ENCODE assay signal across 9 cellular contexts in the genomic region with DNA sequence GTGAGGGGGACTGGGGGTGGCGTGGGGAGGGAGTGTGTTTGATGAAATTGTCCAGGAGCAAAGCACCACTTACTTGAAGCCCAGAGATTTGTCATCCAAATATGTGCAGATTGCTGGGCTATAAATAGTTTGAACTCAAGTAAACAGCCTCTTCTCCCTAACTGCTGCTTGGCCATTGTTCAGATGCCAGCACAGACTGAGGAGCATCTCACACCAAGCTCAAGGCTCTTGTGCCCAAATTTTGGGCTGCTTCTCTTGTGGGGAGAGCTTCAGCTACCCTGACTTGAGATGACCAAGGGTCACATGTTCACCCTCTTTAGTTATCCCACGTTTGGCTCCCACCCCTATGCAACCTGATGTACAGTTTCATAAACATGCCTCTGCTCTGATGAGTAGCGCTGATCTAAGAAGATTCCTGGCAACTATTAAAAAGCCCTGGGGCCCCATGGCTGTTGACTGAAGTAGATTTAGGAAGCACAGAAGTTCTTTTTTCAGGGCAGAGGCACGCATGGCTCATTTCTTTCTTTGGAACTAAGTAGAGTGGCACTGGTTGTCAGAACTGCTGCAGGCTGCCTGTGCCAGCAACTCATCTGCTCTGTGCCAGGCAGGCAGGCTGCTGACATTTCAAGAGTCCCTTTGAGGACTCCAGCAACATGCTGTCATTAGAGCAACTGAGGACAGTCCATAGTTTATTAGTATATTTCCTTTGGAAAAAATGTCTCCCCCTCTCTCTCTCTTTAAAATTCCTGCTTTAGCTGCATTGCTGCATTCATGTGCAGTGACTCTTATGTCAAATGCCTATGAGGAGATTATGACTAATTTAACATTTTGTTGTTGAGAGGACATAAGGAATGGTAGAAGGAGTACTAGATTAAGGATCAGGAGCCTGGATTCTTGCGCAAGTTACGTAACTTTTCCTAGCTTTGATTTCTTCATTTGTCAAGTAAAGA. TPM values are rescaled to one million over a fixed set of nuclear protein-coding genes. Genes with fewer than 3 reads are reported as not detected.
DNase-seq lines count a peak whose midpoint lies in the region; ATAC-seq and TF ChIP-seq lines count a peak whose summit lies in the region.
"Had no signal": no experiment of that assay in that cellular context is flagged by ENCODE, and none has a peak within 500 bp of the region (broad histone marks: within the 10 kb centered on the region; RNA-seq: fewer than 3 reads in every experiment).

No MANE protein-coding gene starts in this region.

- no peaks in the 10 kb centered on the region for H3K27me3 Mint-ChIP-seq in WTC11 (ENCODE audit: low read depth)
- H3K27me3 Mint-ChIP-seq in Calu3 (ENCODE audit: unreplicated experiment) = no peaks in the 10 kb centered on the region
- H3K27me3 Mint-ChIP-seq in activated naive CD4-positive, alpha-beta T cell treated with anti-CD3 and anti-CD28 coated beads for 36 hours (ENCODE audit: low read depth) = no peaks in the 10 kb centered on the region
- H3K27me3 Mint-ChIP-seq: central memory CD8-positive, alpha-beta T cell had no signal

- TF ChIP-seq CTCF in WTC11 (IDR thresholded peaks at IDR 0.05) (no peak), Calu3 (IDR thresholded peaks at IDR 0.05; ENCODE audit: unreplicated experiment) (no peak)

- H3K9me3 Mint-ChIP-seq in WTC11 (no peaks in the 10 kb centered on the region), Calu3 (ENCODE audit: low read depth, unreplicated experiment) (no peaks in the 10 kb centered on the region)
- H3K9me3 Mint-ChIP-seq in activated naive CD4-positive, alpha-beta T cell treated with anti-CD3 and anti-CD28 coated beads for 36 hours = no peaks in the 10 kb centered on the region
- H3K9me3 Mint-ChIP-seq: central memory CD8-positive, alpha-beta T cell had no signal

- peak overlapping the region; percentile 42; the same call in 1 of the 2 replicates for H3K27ac Mint-ChIP-seq in WTC11
- no peak overlapping the region for H3K27ac Mint-ChIP-seq in Calu3 (ENCODE audit: unreplicated experiment)
- H3K27ac Mint-ChIP-seq in activated naive CD4-positive, alpha-beta T cell treated with anti-CD3 and anti-CD28 coated beads for 36 hours = no peak overlapping the region

- H3K4me3 ChIP-seq in skeletal muscle cell (ENCODE audit: low read depth, low read length) = peak overlapping the region; percentile 6

- POLR2A ChIA-PET in WTC11 (lab: Charles Lee) = no interaction called here

- H3K4me3 Mint-ChIP-seq in WTC11 (no peak overlapping the region), Calu3 (ENCODE audit: low read depth, unreplicated experiment) (no peak overlapping the region)
- no peak overlapping the region for H3K4me3 Mint-ChIP-seq in activated naive CD4-positive, alpha-beta T cell treated with anti-CD3 and anti-CD28 coated beads for 36 hours
- H3K4me3 Mint-ChIP-seq: central memory CD8-positive, alpha-beta T cell had no signal

- no TSS peak for BruUV-seq in Calu3 (replicated peaks; lab: Mats Ljungman, UMichigan)

- no peaks in the 10 kb centered on the region for H3K4me1 Mint-ChIP-seq in WTC11
- H3K4me1 Mint-ChIP-seq in Calu3 (ENCODE audit: low read depth, unreplicated experiment) = peaks cover 11% of the 10 kb centered on the region
- peaks cover 17% of the 10 kb centered on the region for H3K4me1 Mint-ChIP-seq in activated naive CD4-positive, alpha-beta T cell treated with anti-CD3 and anti-CD28 coated beads for 36 hours (ENCODE audit: low read depth)

- peak; percentile 14 for DNase-seq in ELF-1 (ENCODE audit: low read depth, low spot score)
- no peak for DNase-seq in WTC11 (ENCODE audit: low spot score)
- peak; percentile 56 for DNase-seq in left cardiac atrium
- DNase-seq in skeletal muscle cell (ENCODE audit: low read depth) = peak; percentile 73
- no peak for DNase-seq in Calu3
- no peak for DNase-seq in NCI-H524 (lab: John Stamatoyannopoulos, UW)
- DNase-seq in stimulated activated naive CD4-positive, alpha-beta T cell treated with Interleukin-2 at 50 U/mL for 16 hours (lab: John Stamatoyannopoulos, UW) = no peak
- no peak for DNase-seq in activated naive CD4-positive, alpha-beta T cell treated with anti-CD3 and anti-CD28 coated beads for 36 hours

- CTCF ChIA-PET in WTC11 (lab: Charles Lee) (interaction anchor here (1.3 kb wide), 1 partner anchor 10 kb away, joined by 3 read pairs; no protein-coding TSS in a partner anchor), Calu3 (lab: Charles Lee) (no interaction called here)
- CTCF ChIA-PET in activated naive CD4-positive, alpha-beta T cell treated with anti-CD3 and anti-CD28 coated beads for 36 hours (lab: Charles Lee) = interaction anchor here (1.2 kb wide), 1 partner anchor 63 kb away, joined by 3 read pairs; no protein-coding TSS in a partner anchor

- H3K36me3 Mint-ChIP-seq in WTC11 (no peaks in the 10 kb centered on the region), Calu3 (ENCODE audit: insufficient read depth, unreplicated experiment) (no peaks in the 10 kb centered on the region)
- H3K36me3 Mint-ChIP-seq in activated naive CD4-positive, alpha-beta T cell treated with anti-CD3 and anti-CD28 coated beads for 36 hours (ENCODE audit: low read depth) = no peaks in the 10 kb centered on the region

- ATAC-seq in WTC11 (no peak), left cardiac atrium (peak; percentile 87 to 93)

- intact Hi-C loops in left cardiac atrium (cut with DNase I) (loop anchor here in 1 of 2 donors (5.0 kb wide), 1 partner anchor 34 kb away; no protein-coding TSS in a partner anchor), Calu3 (cut with micrococcal nuclease; ENCODE audit: unreplicated experiment) (no loop called here)
- intact Hi-C loops in activated naive CD4-positive, alpha-beta T cell treated with anti-CD3 and anti-CD28 coated beads for 36 hours (cut with micrococcal nuclease) = no loop called here

TF ChIP-seq in WTC11, 78 proteins besides CTCF, POLR2A, EP300 and RAD21:
- no peak for TF ChIP-seq ELF4 (CRISPR knock-in tag; IDR thresholded peaks at IDR 0.05; ENCODE audit: low read depth)

RNA-seq across cellular contexts. Expression of a gene that starts 9.6 kb away (rescaled TPM):
- total RNA-seq in WTC11 (2021) = 22.7 to 28.1 TPM (median 24.4 TPM) in 3 replicates
- total RNA-seq in left cardiac atrium = 100 to 1,000 TPM; 159 to 182 TPM
- total RNA-seq in Calu3 (2022) = 6.6 and 7.5 TPM in 2 replicates
- 1 to 10 TPM; 4.6 to 4.7 TPM for total RNA-seq in activated naive CD4-positive, alpha-beta T cell treated with anti-CD3 and anti-CD28 coated beads for 36 hours

RNA-seq across cellular contexts. Expression of a gene that starts 51.0 kb away (rescaled TPM):
- total RNA-seq in WTC11 (2021) = 38.2 to 41.3 TPM (median 38.6 TPM) in 3 replicates
- total RNA-seq in left cardiac atrium = 10 to 100 TPM; 83.9 to 92.8 TPM
- 159 and 173 TPM in 2 replicates for total RNA-seq in Calu3 (2022)
- 10 to 100 TPM; 48.7 to 50.2 TPM for total RNA-seq in activated naive CD4-positive, alpha-beta T cell treated with anti-CD3 and anti-CD28 coated beads for 36 hours

Comparison
In these comparisons a context has a peak if more than half of its experiments do, and no peak if none do; other contexts are left out.
1. DNase-seq: peak in ELF-1 (single experiment), left cardiac atrium (single experiment) and skeletal muscle cell (single experiment); none in WTC11 (single experiment), Calu3 (single experiment), NCI-H524 (0 of 2), stimulated activated naive CD4-positive, alpha-beta T cell treated with Interleukin-2 at 50 U/mL for 16 hours (single experiment) and activated naive CD4-positive, alpha-beta T cell treated with anti-CD3 and anti-CD28 coated beads for 36 hours (single experiment).